Comparison of ENCODE assay signal across 25 cellular contexts in genomic region chr7:7702826-7703225, GRCh38. TPM values are rescaled to one million over a fixed set of nuclear protein-coding genes. Genes with fewer than 3 reads are reported as not detected.
DNase-seq lines count a peak whose midpoint lies in the region; ATAC-seq and TF ChIP-seq lines count a peak whose summit lies in the region.
"Had no signal": no experiment of that assay in that cellular context is flagged by ENCODE, and none has a peak within 500 bp of the region (broad histone marks: within the 10 kb centered on the region; RNA-seq: fewer than 3 reads in every experiment).

No MANE protein-coding gene starts in this region.

- H3K4me3 Mint-ChIP-seq in naive thymus-derived CD4-positive, alpha-beta T cell: no peak overlapping the region
- H3K4me3 Mint-ChIP-seq: activated CD8-positive, alpha-beta T cell treated with anti-CD3 and anti-CD28 coated beads for 36 hours; activated naive CD8-positive, alpha-beta T cell treated with anti-CD3 and anti-CD28 coated beads, Interleukin-2, amount 50 U/mL, for 24 hours; activated T-helper 1 cell treated with anti-CD3 and anti-CD28 coated beads, Interleukin-12 subunit alpha, Interleukin-12 subunit beta, Interleukin-2, Interleukin-4 antibody, amounts not matched to agents 30 ng/mL and 10 ng/mL and 1 ng/mL, durations not matched to agents 14 hours and 24 hours and 36 hours; CD4-positive, alpha-beta memory T cell had no signal

- peaks cover 41% of the 10 kb centered on the region for H3K4me1 ChIP-seq in smooth muscle cell (ENCODE audit: low read depth)
- H3K4me1 ChIP-seq in naive thymus-derived CD4-positive, alpha-beta T cell (ENCODE audit: control insufficient read depth in 2 of 2, insufficient read depth in 2 of 2, low read length in 2 of 2): peaks cover 0 to 3% of the 10 kb centered on the region in 2 donors

- H2AFZ ChIP-seq in smooth muscle cell (ENCODE audit: low read depth): no peak overlapping the region

- CTCF ChIA-PET in naive thymus-derived CD4-positive, alpha-beta T cell (lab: Charles Lee): interaction anchor here (1.2 kb wide), 1 partner anchor 22 kb away, joined by 3 read pairs; no protein-coding TSS in a partner anchor

- 63% methylated on average over 4 of the region's 4 CpGs for WGBS in smooth muscle cell (ENCODE audit: low lambda C conversion rate)

- H3K4me3 ChIP-seq in fibroblast of the aortic adventitia (ENCODE audit: low read depth, low read length) (no peak overlapping the region), smooth muscle cell (no peak overlapping the region)
- H3K4me3 ChIP-seq in naive thymus-derived CD4-positive, alpha-beta T cell (ENCODE audit: low read length): no peak overlapping the region
- H3K4me3 ChIP-seq: cardiac muscle cell, dorsolateral prefrontal cortex, esophagus muscularis mucosa, GM12878, thyroid gland had no signal

- no peaks in the 10 kb centered on the region for H3K9me3 Mint-ChIP-seq in naive thymus-derived CD4-positive, alpha-beta T cell
- H3K9me3 Mint-ChIP-seq: activated CD8-positive, alpha-beta T cell treated with anti-CD3 and anti-CD28 coated beads for 36 hours; activated naive CD8-positive, alpha-beta T cell treated with anti-CD3 and anti-CD28 coated beads, Interleukin-2, amount 50 U/mL, for 24 hours; activated T-helper 1 cell treated with anti-CD3 and anti-CD28 coated beads, Interleukin-12 subunit alpha, Interleukin-12 subunit beta, Interleukin-2, Interleukin-4 antibody, amounts not matched to agents 30 ng/mL and 10 ng/mL and 1 ng/mL, durations not matched to agents 14 hours and 24 hours and 36 hours; CD4-positive, alpha-beta memory T cell had no signal

- intact Hi-C loops in naive thymus-derived CD4-positive, alpha-beta T cell (cut with micrococcal nuclease): no loop called here

- H3K27me3 ChIP-seq in smooth muscle cell (ENCODE audit: low read depth): no peaks in the 10 kb centered on the region
- H3K27me3 ChIP-seq in naive thymus-derived CD4-positive, alpha-beta T cell (ENCODE audit: control insufficient read depth in 2 of 2, insufficient read depth in 2 of 2, low read length in 2 of 2): no peaks in the 10 kb centered on the region
- H3K27me3 ChIP-seq: cardiac muscle cell, dorsolateral prefrontal cortex, esophagus muscularis mucosa, thyroid gland had no signal

- peaks cover 0 to 19% (median 0%) of the 10 kb centered on the region in 5 donors for H3K36me3 Mint-ChIP-seq in naive thymus-derived CD4-positive, alpha-beta T cell

- POLR2A ChIA-PET in naive thymus-derived CD4-positive, alpha-beta T cell (lab: Charles Lee): no interaction called here

- H3K27ac ChIP-seq in smooth muscle cell (ENCODE audit: low read depth): peak overlapping the region; percentile 5
- H3K27ac ChIP-seq in naive thymus-derived CD4-positive, alpha-beta T cell (ENCODE audit: low read depth, low read length): no peak overlapping the region
- H3K27ac ChIP-seq: cardiac muscle cell, dorsolateral prefrontal cortex, esophagus muscularis mucosa, thyroid gland, VCaP had no signal

- H3K9me3 ChIP-seq in smooth muscle cell (replicated peaks; ENCODE audit: low read depth): no peaks in the 10 kb centered on the region
- no peaks in the 10 kb centered on the region for H3K9me3 ChIP-seq in naive thymus-derived CD4-positive, alpha-beta T cell (ENCODE audit: control insufficient read depth in 2 of 3, low read length in 3 of 3)
- H3K9me3 ChIP-seq: esophagus muscularis mucosa, thyroid gland had no signal

- TF ChIP-seq CTCF in fibroblast of the aortic adventitia (IDR thresholded peaks at IDR 0.05; ENCODE audit: insufficient read depth, low read length): no peak
- no peak for TF ChIP-seq CTCF in smooth muscle cell (IDR thresholded peaks at IDR 0.05; ENCODE audit: borderline replicate concordance, insufficient read depth, poor library complexity, severe bottlenecking)

- H3K4me2 ChIP-seq in smooth muscle cell: no peak overlapping the region

- peaks cover 10 to 47% (median 25%) of the 10 kb centered on the region in 7 donors for H3K4me1 Mint-ChIP-seq in naive thymus-derived CD4-positive, alpha-beta T cell

- H3K27me3 Mint-ChIP-seq in naive thymus-derived CD4-positive, alpha-beta T cell: no peaks in the 10 kb centered on the region
- H3K27me3 Mint-ChIP-seq: activated CD8-positive, alpha-beta T cell treated with anti-CD3 and anti-CD28 coated beads for 36 hours; activated naive CD8-positive, alpha-beta T cell treated with anti-CD3 and anti-CD28 coated beads, Interleukin-2, amount 50 U/mL, for 24 hours; CD4-positive, alpha-beta memory T cell had no signal

- DNase-seq in NCI-H1436 (lab: John Stamatoyannopoulos, UW) (peak; percentile 30), NCI-H1436 treated with DMSO at 0.1 percent for 48 hours (lab: John Stamatoyannopoulos, UW) (no peak), NCI-H1105 treated with DMSO at 0.1 percent for 48 hours (lab: John Stamatoyannopoulos, UW) (peak; percentile 91), fibroblast of the aortic adventitia (ENCODE audit: low read depth) (peak; percentile 41), smooth muscle cell (lab: John Stamatoyannopoulos, UW; ENCODE audit: unreplicated experiment) (no peak), AML-193 (lab: John Stamatoyannopoulos, UW) (no peak)
- DNase-seq in stimulated activated naive CD8-positive, alpha-beta T cell treated with anti-CD3 and anti-CD28 coated beads, Interleukin-15, Interleukin-2, amounts not matched to agents 100 U/mL and 50 U/mL, for 24 hours: no peak
- no peak for DNase-seq in naive thymus-derived CD4-positive, alpha-beta T cell
- DNase-seq: activated CD8-positive, alpha-beta T cell treated with anti-CD3 and anti-CD28 coated beads for 36 hours; activated naive CD8-positive, alpha-beta T cell treated with anti-CD3 and anti-CD28 coated beads, Interleukin-2, amount 50 U/mL, for 24 hours; CD4-positive, alpha-beta memory T cell; dorsolateral prefrontal cortex; EL; H7; kidney; NCI-H2029 treated with DMSO at 0.1 percent for 48 hours; NCI-H748 treated with DMSO at 0.1 percent for 48 hours; occipital lobe; stimulated activated CD4-positive, alpha-beta T cell treated with anti-CD3 and anti-CD28 coated beads, Interleukin-4, amount 100 ng/mL, for 1 hour; thyroid gland had no signal

- peaks cover 23% of the 10 kb centered on the region for H3F3A ChIP-seq in smooth muscle cell (ENCODE audit: low read depth)

- no peak overlapping the region for H3K9ac ChIP-seq in smooth muscle cell (ENCODE audit: low read depth)

- no peak for ATAC-seq in stimulated activated naive CD8-positive, alpha-beta T cell treated with anti-CD3 and anti-CD28 coated beads, Interleukin-15, Interleukin-2, amounts not matched to agents 100 U/mL and 50 U/mL, for 24 hours
- no peak for ATAC-seq in naive thymus-derived CD4-positive, alpha-beta T cell
- ATAC-seq: activated CD8-positive, alpha-beta T cell treated with anti-CD3 and anti-CD28 coated beads for 36 hours; activated naive CD8-positive, alpha-beta T cell treated with anti-CD3 and anti-CD28 coated beads, Interleukin-2, amount 50 U/mL, for 24 hours; GM12878 had no signal

- no peaks in the 10 kb centered on the region for H3K36me3 ChIP-seq in smooth muscle cell (ENCODE audit: low read depth)
- no peaks in the 10 kb centered on the region for H3K36me3 ChIP-seq in naive thymus-derived CD4-positive, alpha-beta T cell (ENCODE audit: control insufficient read depth in 2 of 3, insufficient read depth in 3 of 3, low read length in 3 of 3)
- H3K36me3 ChIP-seq: cardiac muscle cell, esophagus muscularis mucosa, thyroid gland had no signal

- H3K79me2 ChIP-seq in smooth muscle cell (ENCODE audit: low read depth): peaks cover 9% of the 10 kb centered on the region

- H4K20me1 ChIP-seq in smooth muscle cell (ENCODE audit: low read depth): no peaks in the 10 kb centered on the region

- no peak overlapping the region for H3K27ac Mint-ChIP-seq in naive thymus-derived CD4-positive, alpha-beta T cell
- H3K27ac Mint-ChIP-seq: activated CD8-positive, alpha-beta T cell treated with anti-CD3 and anti-CD28 coated beads for 36 hours; activated naive CD8-positive, alpha-beta T cell treated with anti-CD3 and anti-CD28 coated beads, Interleukin-2, amount 50 U/mL, for 24 hours; activated T-helper 1 cell treated with anti-CD3 and anti-CD28 coated beads, Interleukin-12 subunit alpha, Interleukin-12 subunit beta, Interleukin-2, Interleukin-4 antibody, amounts not matched to agents 30 ng/mL and 10 ng/mL and 1 ng/mL, durations not matched to agents 14 hours and 24 hours and 36 hours; CD4-positive, alpha-beta memory T cell had no signal

RNA-seq across cellular contexts. Expression of gene RPA3, which starts 15.6 kb away (rescaled TPM):
- total RNA-seq in fibroblast of the aortic adventitia (ENCODE audit: low replicate concordance) (40.4 and 44.2 TPM in 2 replicates), smooth muscle cell (27.6 and 37.2 TPM in 2 replicates)
- 63.7 and 75.4 TPM in 2 replicates for polyA plus RNA-seq in smooth muscle cell
- total RNA-seq in naive thymus-derived CD4-positive, alpha-beta T cell: 10 to 100 TPM; 20.0 to 73.6 (median 26.8) TPM
- 10 to 100 TPM; 55.7 to 96.9 TPM for polyA plus RNA-seq in naive thymus-derived CD4-positive, alpha-beta T cell

Comparison
In these comparisons a context has a peak if more than half of its experiments do, and no peak if none do; other contexts are left out.
1. DNase-seq: peak in NCI-H1436 (single experiment), NCI-H1105 treated with DMSO at 0.1 percent for 48 hours (single experiment) and fibroblast of the aortic adventitia (single experiment); none in NCI-H1436 treated with DMSO at 0.1 percent for 48 hours (single experiment), smooth muscle cell (single experiment), stimulated activated naive CD8-positive, alpha-beta T cell treated with anti-CD3 and anti-CD28 coated beads, Interleukin-15, Interleukin-2, amounts not matched to agents 100 U/mL and 50 U/mL, for 24 hours (single experiment), AML-193 (0 of 2) and naive thymus-derived CD4-positive, alpha-beta T cell (0 of 9).